10 cellular contexts compared by ENCODE assay signal in genomic region chr18:36499938-36500337, GRCh38.
DNase-seq lines count a peak whose midpoint lies in the region; ATAC-seq and TF ChIP-seq lines count a peak whose summit lies in the region.
"Had no signal": no experiment of that assay in that cellular context is flagged by ENCODE, and none has a peak within 500 bp of the region (broad histone marks: within the 10 kb centered on the region; RNA-seq: fewer than 3 reads in every experiment).

No MANE protein-coding gene starts in this region.

- TF ChIP-seq CTCF in left ventricle myocardium inferior (IDR thresholded peaks at IDR 0.05; ENCODE audit: borderline replicate concordance): no peak

- peaks cover 8% of the 10 kb centered on the region for H3K36me3 ChIP-seq in left ventricle myocardium inferior

- no peak overlapping the region for H3K4me3 ChIP-seq in left ventricle myocardium inferior

- intact Hi-C loops in left ventricle myocardium inferior (cut with micrococcal nuclease): no loop called here

- peak overlapping the region; percentile 52 for H3K27ac ChIP-seq in left ventricle myocardium inferior (replicated peaks)

- DNase-seq in left ventricle myocardium inferior: no peak
- no peak for DNase-seq in nucleus accumbens (lab: John Stamatoyannopoulos, UW)
- no peak for DNase-seq in NCI-H2081 treated with DMSO at 0.1 percent for 48 hours (lab: John Stamatoyannopoulos, UW)
- DNase-seq: naive thymus-derived CD8-positive, alpha-beta T cell; NCI-H524 treated with DMSO at 0.1 percent for 48 hours had no signal

- H3K4me1 ChIP-seq in left ventricle myocardium inferior: peaks cover 60% of the 10 kb centered on the region

- H3K27me3 ChIP-seq in left ventricle myocardium inferior (ENCODE audit: low read depth): no peaks in the 10 kb centered on the region

- no peaks in the 10 kb centered on the region for H3K9me3 ChIP-seq in left ventricle myocardium inferior (replicated peaks)

- ATAC-seq in GM18858 (IDR thresholded peaks at IDR 0.05; ENCODE audit: unreplicated experiment) (peak; percentile 94), GM21737 (IDR thresholded peaks at IDR 0.05; ENCODE audit: unreplicated experiment) (peak; percentile 89), HG03520 (IDR thresholded peaks at IDR 0.05; ENCODE audit: unreplicated experiment) (peak; percentile 73), HG03439 (IDR thresholded peaks at IDR 0.05; ENCODE audit: unreplicated experiment) (no peak), esophagus mucosa (no peak)
- ATAC-seq: naive thymus-derived CD8-positive, alpha-beta T cell had no signal

Comparison
In these comparisons a context has a peak if more than half of its experiments do, and no peak if none do; other contexts are left out.
1. ATAC-seq: peak in GM18858 (single experiment), GM21737 (single experiment) and HG03520 (single experiment); none in HG03439 (single experiment) and esophagus mucosa (single experiment).